In the genomic region with DNA sequence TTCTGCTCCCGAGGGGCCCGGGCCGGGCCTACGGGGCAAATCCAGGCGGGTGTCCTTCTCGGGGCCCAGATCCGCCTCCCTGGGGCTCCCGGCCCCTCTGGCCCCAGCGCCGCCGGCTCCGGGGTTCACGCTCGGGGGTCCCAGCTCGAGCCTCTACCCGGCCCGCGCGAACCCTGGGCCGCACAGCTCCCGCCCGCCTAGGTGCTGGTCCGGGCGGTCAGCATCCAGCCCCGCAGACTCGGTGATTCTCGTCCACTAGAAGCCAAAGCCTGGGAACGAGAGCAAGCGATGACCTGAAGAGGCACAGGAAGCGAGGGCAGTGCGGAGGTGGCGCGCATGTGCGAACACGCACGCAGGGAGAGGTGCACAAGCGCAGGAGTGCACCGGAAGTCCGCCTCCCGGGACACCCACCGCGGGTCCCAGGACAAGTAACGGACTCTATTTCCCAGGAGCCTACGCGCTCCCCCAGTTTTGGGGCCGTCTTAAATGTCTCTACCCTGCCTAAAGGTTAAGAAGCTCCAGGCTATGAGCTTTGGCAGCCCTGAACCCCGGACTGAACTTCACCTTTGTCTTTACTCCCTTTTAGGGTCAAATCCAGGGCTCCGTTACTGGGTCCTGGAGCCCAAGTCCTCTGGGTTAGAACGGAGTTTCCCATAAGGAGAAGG, we compare ENCODE assay signal across 1 cellular context.
A peak's percentile ranks its signal among the peaks of the same experiment; 100 is the strongest.
TF ChIP-seq lines count a peak whose summit lies in the region.
"Not testable (repeated sequence)": the region's sequence is repeated elsewhere in the genome, so short reads cannot be mapped to it uniquely, and the experiment has no call there.

A gene (minus strand): TSS at position 321 of the 665 bp plus-strand sequence. CDS start 44,803 bp downstream, outside the sequence.

TF ChIP-seq in K562, 482 proteins besides CTCF, POLR2A, EP300 and RAD21 (continued from another document):
- TF ChIP-seq, protein P1, sequence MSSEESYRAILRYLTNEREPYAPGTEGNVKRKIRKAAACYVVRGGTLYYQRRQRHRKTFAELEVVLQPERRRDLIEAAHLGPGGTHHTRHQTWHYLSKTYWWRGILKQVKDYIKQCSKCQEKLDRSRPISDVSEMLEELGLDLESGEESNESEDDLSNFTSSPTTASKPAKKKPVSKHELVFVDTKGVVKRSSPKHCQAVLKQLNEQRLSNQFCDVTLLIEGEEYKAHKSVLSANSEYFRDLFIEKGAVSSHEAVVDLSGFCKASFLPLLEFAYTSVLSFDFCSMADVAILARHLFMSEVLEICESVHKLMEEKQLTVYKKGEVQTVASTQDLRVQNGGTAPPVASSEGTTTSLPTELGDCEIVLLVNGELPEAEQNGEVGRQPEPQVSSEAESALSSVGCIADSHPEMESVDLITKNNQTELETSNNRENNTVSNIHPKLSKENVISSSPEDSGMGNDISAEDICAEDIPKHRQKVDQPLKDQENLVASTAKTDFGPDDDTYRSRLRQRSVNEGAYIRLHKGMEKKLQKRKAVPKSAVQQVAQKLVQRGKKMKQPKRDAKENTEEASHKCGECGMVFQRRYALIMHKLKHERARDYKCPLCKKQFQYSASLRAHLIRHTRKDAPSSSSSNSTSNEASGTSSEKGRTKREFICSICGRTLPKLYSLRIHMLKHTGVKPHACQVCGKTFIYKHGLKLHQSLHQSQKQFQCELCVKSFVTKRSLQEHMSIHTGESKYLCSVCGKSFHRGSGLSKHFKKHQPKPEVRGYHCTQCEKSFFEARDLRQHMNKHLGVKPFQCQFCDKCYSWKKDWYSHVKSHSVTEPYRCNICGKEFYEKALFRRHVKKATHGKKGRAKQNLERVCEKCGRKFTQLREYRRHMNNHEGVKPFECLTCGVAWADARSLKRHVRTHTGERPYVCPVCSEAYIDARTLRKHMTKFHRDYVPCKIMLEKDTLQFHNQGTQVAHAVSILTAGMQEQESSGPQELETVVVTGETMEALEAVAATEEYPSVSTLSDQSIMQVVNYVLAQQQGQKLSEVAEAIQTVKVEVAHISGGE (CRISPR knock-in tag; IDR thresholded peaks at IDR 0.05): peak in 2 of 3 experiments; percentile 70 to 90; a peak in 4 of 6 replicates
- TF ChIP-seq JUND (IDR thresholded peaks at IDR 0.05; ENCODE audit: borderline replicate concordance, low read depth, low read length) (0 out of 2 replicates have a peak, but pooled peaks have one; percentile 44), RB1 (IDR thresholded peaks at IDR 0.05; ENCODE audit: low read depth) (peak; percentile 47; the same call in 1 of the 2 replicates), SIX5 (IDR thresholded peaks at IDR 0.05; ENCODE audit: borderline replicate concordance in 1 of 2, insufficient read depth in 1 of 2, low read depth in 1 of 2, low read length in 2 of 2) (peak; percentile 15 to 26; a peak in 1 of 4 replicates), ZNF830 (CRISPR knock-in tag; IDR thresholded peaks at IDR 0.05) (0 out of 2 replicates have a peak, but pooled peaks have one; percentile 22), OTX1 (CRISPR knock-in tag; IDR thresholded peaks at IDR 0.05) (peak; percentile 81; the same call in 1 of the 2 replicates), CREM (IDR thresholded peaks at IDR 0.05; ENCODE audit: low read depth) (peak; percentile 69), NCOA2 (IDR thresholded peaks at IDR 0.05; ENCODE audit: partially characterized antibody in 2 of 2) (peak in 1 of 2 experiments; percentile 98), BHLHE40 (IDR thresholded peaks at IDR 0.05; ENCODE audit: low read length) (peak; percentile 65), POLR2AphosphoS5 (IDR thresholded peaks at IDR 0.05; ENCODE audit: control insufficient read depth, insufficient read depth, low read depth, low read length) (peak; percentile 82), GABPB1 (CRISPR knock-in tag; IDR thresholded peaks at IDR 0.05) (peak; percentile 96), ESRRA (IDR thresholded peaks at IDR 0.05; ENCODE audit: borderline replicate concordance, low read depth) (peak; percentile 71), POLR2B (IDR thresholded peaks at IDR 0.05; ENCODE audit: low read depth, partially characterized antibody) (peak; percentile 84), KLF1 (tag; IDR thresholded peaks at IDR 0.05) (peak; percentile 81; the same call in 1 of the 2 replicates), NR1H2 (CRISPR knock-in tag; IDR thresholded peaks at IDR 0.05) (0 out of 2 replicates have a peak, but pooled peaks have one; percentile 49), POLR2AphosphoS2 (IDR thresholded peaks at IDR 0.05; ENCODE audit: low read length) (peak; percentile 96), NRF1 (conservative IDR thresholded peaks at IDR 0.05 in 1 of 2, IDR thresholded peaks at IDR 0.05 in 1 of 2) (peak; percentile 96 to 97), CBFB (CRISPR knock-in tag; IDR thresholded peaks at IDR 0.05) (peak; percentile 36; the same call in 1 of the 2 replicates), TAF9B (IDR thresholded peaks at IDR 0.05; ENCODE audit: partially characterized antibody) (peak; percentile 7), EGR1 (conservative IDR thresholded peaks at IDR 0.05) (peak; percentile 82), LCOR (CRISPR knock-in tag; IDR thresholded peaks at IDR 0.05) (0 out of 2 replicates have a peak, but pooled peaks have one; percentile 42), ETV5 (CRISPR knock-in tag; IDR thresholded peaks at IDR 0.05; ENCODE audit: low read depth) (peak; percentile 87; the same call in 1 of the 2 replicates), SP1 (CRISPR knock-in tag; IDR thresholded peaks at IDR 0.05) (peak; percentile 49; the same call in 1 of the 2 replicates), RBBP5 (IDR thresholded peaks at IDR 0.05; ENCODE audit: borderline replicate concordance, insufficient read depth, low read length, poor library complexity, severe bottlenecking) (peak; percentile 53), MYNN (IDR thresholded peaks at IDR 0.05) (peak; percentile 41; the same call in 1 of the 2 replicates)
- not testable (repeated sequence) for TF ChIP-seq JUND (tag; IDR thresholded peaks at IDR 0.05; ENCODE audit: borderline replicate concordance, low read depth, low read length); MYNN (CRISPR knock-in tag; IDR thresholded peaks at IDR 0.05)
- TF ChIP-seq, protein P2, sequence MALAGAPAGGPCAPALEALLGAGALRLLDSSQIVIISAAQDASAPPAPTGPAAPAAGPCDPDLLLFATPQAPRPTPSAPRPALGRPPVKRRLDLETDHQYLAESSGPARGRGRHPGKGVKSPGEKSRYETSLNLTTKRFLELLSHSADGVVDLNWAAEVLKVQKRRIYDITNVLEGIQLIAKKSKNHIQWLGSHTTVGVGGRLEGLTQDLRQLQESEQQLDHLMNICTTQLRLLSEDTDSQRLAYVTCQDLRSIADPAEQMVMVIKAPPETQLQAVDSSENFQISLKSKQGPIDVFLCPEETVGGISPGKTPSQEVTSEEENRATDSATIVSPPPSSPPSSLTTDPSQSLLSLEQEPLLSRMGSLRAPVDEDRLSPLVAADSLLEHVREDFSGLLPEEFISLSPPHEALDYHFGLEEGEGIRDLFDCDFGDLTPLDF (CRISPR knock-in tag; IDR thresholded peaks at IDR 0.05): peak; percentile 83
- TF ChIP-seq, protein P3, sequence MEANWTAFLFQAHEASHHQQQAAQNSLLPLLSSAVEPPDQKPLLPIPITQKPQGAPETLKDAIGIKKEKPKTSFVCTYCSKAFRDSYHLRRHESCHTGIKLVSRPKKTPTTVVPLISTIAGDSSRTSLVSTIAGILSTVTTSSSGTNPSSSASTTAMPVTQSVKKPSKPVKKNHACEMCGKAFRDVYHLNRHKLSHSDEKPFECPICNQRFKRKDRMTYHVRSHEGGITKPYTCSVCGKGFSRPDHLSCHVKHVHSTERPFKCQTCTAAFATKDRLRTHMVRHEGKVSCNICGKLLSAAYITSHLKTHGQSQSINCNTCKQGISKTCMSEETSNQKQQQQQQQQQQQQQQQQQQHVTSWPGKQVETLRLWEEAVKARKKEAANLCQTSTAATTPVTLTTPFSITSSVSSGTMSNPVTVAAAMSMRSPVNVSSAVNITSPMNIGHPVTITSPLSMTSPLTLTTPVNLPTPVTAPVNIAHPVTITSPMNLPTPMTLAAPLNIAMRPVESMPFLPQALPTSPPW (CRISPR knock-in tag; IDR thresholded peaks at IDR 0.05): peak; percentile 45; the same call in 1 of the 2 replicates
- TF ChIP-seq, protein P4, sequence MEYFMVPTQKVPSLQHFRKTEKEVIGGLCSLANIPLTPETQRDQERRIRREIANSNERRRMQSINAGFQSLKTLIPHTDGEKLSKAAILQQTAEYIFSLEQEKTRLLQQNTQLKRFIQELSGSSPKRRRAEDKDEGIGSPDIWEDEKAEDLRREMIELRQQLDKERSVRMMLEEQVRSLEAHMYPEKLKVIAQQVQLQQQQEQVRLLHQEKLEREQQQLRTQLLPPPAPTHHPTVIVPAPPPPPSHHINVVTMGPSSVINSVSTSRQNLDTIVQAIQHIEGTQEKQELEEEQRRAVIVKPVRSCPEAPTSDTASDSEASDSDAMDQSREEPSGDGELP (CRISPR knock-in tag; IDR thresholded peaks at IDR 0.05; ENCODE audit: borderline replicate concordance): peak; percentile 51; the same call in 1 of the 2 replicates
TF ChIP-seq in K562: peak in this region for 93; not testable (repeated sequence) for 389.
